In genomic region chr6:44512868-44513641, GRCh38 we compare ENCODE assay signal across 13 cellular contexts.
DNase-seq lines count a peak whose midpoint lies in the region; ATAC-seq, FAIRE-seq and TF ChIP-seq lines count a peak whose summit lies in the region.
"Had no signal": no experiment of that assay in that cellular context is flagged by ENCODE, and none has a peak within 500 bp of the region (broad histone marks: within the 10 kb centered on the region; RNA-seq: fewer than 3 reads in every experiment).

No MANE protein-coding gene starts in this region.

- no peak overlapping the region for H3K4me3 ChIP-seq in SK-N-SH (ENCODE audit: low read depth in 2 of 2, low read length in 1 of 2)
- no peak overlapping the region for H3K4me3 ChIP-seq in small intestine (ENCODE audit: low read depth in 1 of 2, low read length in 2 of 2)
- H3K4me3 ChIP-seq: tibial nerve had no signal

- no peaks in the 10 kb centered on the region for H3K9me3 ChIP-seq in SK-N-SH
- H3K9me3 ChIP-seq in small intestine (ENCODE audit: control insufficient read depth, low read depth), result no peaks in the 10 kb centered on the region

- no peaks in the 10 kb centered on the region for H3K27me3 ChIP-seq in SK-N-SH (ENCODE audit: insufficient read depth)
- H3K27me3 ChIP-seq in small intestine (ENCODE audit: control insufficient read depth in 2 of 2, insufficient read depth in 2 of 2, low read length in 2 of 2), result no peaks in the 10 kb centered on the region
- H3K27me3 ChIP-seq: tibial nerve had no signal

- H2AFZ ChIP-seq in SK-N-SH (ENCODE audit: low read depth), result no peak overlapping the region

- TF ChIP-seq EP300 in SK-N-SH (IDR thresholded peaks at IDR 0.05; ENCODE audit: borderline replicate concordance in 1 of 2, low read depth in 1 of 2, low read length in 1 of 2), result no peak

- POLR2A ChIA-PET in SK-N-SH (lab: Yijun Ruan, JAX), result no interaction called here

- 49% methylated on average over 4 of the region's 6 CpGs for WGBS in SK-N-SH (ENCODE audit: low lambda C conversion rate)
- WGBS in small intestine, 3 donors, result 68 to 72% (median 69%) methylated on average over 6 of the region's 6 CpGs

- H3K36me3 ChIP-seq in SK-N-SH (replicated peaks in 1 of 2; ENCODE audit: control insufficient read depth in 1 of 2, insufficient read depth in 2 of 2, low read length in 1 of 2) (no peaks in the 10 kb centered on the region), small intestine (ENCODE audit: control insufficient read depth in 2 of 2, insufficient read depth in 2 of 2, low read length in 2 of 2) (no peaks in the 10 kb centered on the region)
- H3K36me3 ChIP-seq: tibial nerve had no signal

- H3K4me1 ChIP-seq in SK-N-SH (ENCODE audit: control insufficient read depth in 1 of 2, insufficient read depth in 2 of 2, low read depth in 1 of 2, low read length in 1 of 2) (peaks cover 0 to 5% of the 10 kb centered on the region in 2 experiments; a peak in 1 of 4 replicates), small intestine (ENCODE audit: control insufficient read depth in 2 of 2, insufficient read depth in 1 of 2, low read depth in 1 of 2, low read length in 1 of 2) (no peaks in the 10 kb centered on the region)
- H3K4me1 ChIP-seq: tibial nerve had no signal

- H3F3A ChIP-seq in SK-N-SH (replicated peaks; ENCODE audit: insufficient read depth), result no peaks in the 10 kb centered on the region

- H3K27ac ChIP-seq in SK-N-SH (ENCODE audit: low read depth in 2 of 2, low read length in 1 of 2) (no peak overlapping the region), small intestine (ENCODE audit: low read depth in 1 of 2, low read length in 1 of 2) (no peak overlapping the region)
- H3K27ac ChIP-seq: tibial nerve had no signal

- DNase-seq in SK-N-SH (no peak), RKO (ENCODE audit: low spot score) (peak; percentile 58), fibroblast of peridontal ligament (ENCODE audit: extremely low read depth) (peak; percentile 36), small intestine (peak; percentile 10)
- DNase-seq in central memory CD4-positive, alpha-beta T cell, result no peak
- DNase-seq: activated CD4-positive, alpha-beta T cell treated with anti-CD3 and anti-CD28 coated beads, Interleukin-2, amount 50 U/mL, for 1 hour; NCI-H1694 had no signal

- H4K20me1 ChIP-seq in SK-N-SH (ENCODE audit: insufficient read depth), result no peaks in the 10 kb centered on the region

- no peaks in the 10 kb centered on the region for H3K9me2 ChIP-seq in SK-N-SH

- no peak for TF ChIP-seq RAD21 in SK-N-SH (IDR thresholded peaks at IDR 0.05; ENCODE audit: low read length)

- 0 out of 3 replicates have a peak, but pooled peaks have one; percentile 31 for ATAC-seq in SK-N-SH treated with all-trans-retinoic acid at 6 μM for 48 hours
- no peak for ATAC-seq in HG03045 (IDR thresholded peaks at IDR 0.05; ENCODE audit: unreplicated experiment)
- no peak for ATAC-seq in HG03025 (IDR thresholded peaks at IDR 0.05; ENCODE audit: low FRiP score, unreplicated experiment)

- no peak overlapping the region for H3K4me2 ChIP-seq in SK-N-SH

- no peak for FAIRE-seq in small intestine (lab: Jason Lieb, UNC)
- FAIRE-seq: endometrium, keratinocyte had no signal

- H3K79me2 ChIP-seq in SK-N-SH (ENCODE audit: insufficient read depth), result no peaks in the 10 kb centered on the region

- TF ChIP-seq CTCF in SK-N-SH (IDR thresholded peaks at IDR 0.05), result no peak

- H3K9ac ChIP-seq in SK-N-SH, result no peak overlapping the region

- CTCF ChIA-PET in SK-N-SH (lab: Yijun Ruan, JAX), result interaction anchor here (1.0 to 1.1 kb wide), 2 partner anchors 37 to 38 kb away, joined by 3 read pairs; no protein-coding TSS in a partner anchor

TF ChIP-seq in SK-N-SH treated with all-trans-retinoic acid at 6 μM for 48 hours, 23 proteins besides CTCF, POLR2A, EP300 and RAD21 (continues in another document):
- no peak for TF ChIP-seq ISL1 (CRISPR knock-in tag; IDR thresholded peaks at IDR 0.05)
- TF ChIP-seq ZFP30 (CRISPR knock-in tag; IDR thresholded peaks at IDR 0.05), result no peak
- TF ChIP-seq ESRRG (CRISPR knock-in tag; IDR thresholded peaks at IDR 0.05), result no peak
- no peak for TF ChIP-seq POU6F1 (CRISPR knock-in tag; IDR thresholded peaks at IDR 0.05; ENCODE audit: borderline replicate concordance, low read depth)
- TF ChIP-seq OSR1 (CRISPR knock-in tag; IDR thresholded peaks at IDR 0.05), result no peak
- no peak for TF ChIP-seq PATZ1 (CRISPR knock-in tag; IDR thresholded peaks at IDR 0.05; ENCODE audit: borderline replicate concordance)
- TF ChIP-seq ZFP3 (CRISPR knock-in tag; IDR thresholded peaks at IDR 0.05), result no peak
- no peak for TF ChIP-seq ARNTL (CRISPR knock-in tag; IDR thresholded peaks at IDR 0.05; ENCODE audit: borderline replicate concordance, low read depth)

TF ChIP-seq in SK-N-SH, 30 proteins besides CTCF, POLR2A, EP300 and RAD21:
- no peak for TF ChIP-seq REST (IDR thresholded peaks at IDR 0.05; ENCODE audit: low read depth, low read length)
- no peak for TF ChIP-seq SMC3 (IDR thresholded peaks at IDR 0.05; ENCODE audit: low read depth, low read length)
- no peak for TF ChIP-seq YY1 (IDR thresholded peaks at IDR 0.05; ENCODE audit: low read depth)
- no peak for TF ChIP-seq EZH2phosphoT487 (IDR thresholded peaks at IDR 0.05; ENCODE audit: borderline replicate concordance, low read depth)
- TF ChIP-seq FOSL2 (IDR thresholded peaks at IDR 0.05; ENCODE audit: borderline replicate concordance, low read depth), result no peak
- TF ChIP-seq RCOR1 (IDR thresholded peaks at IDR 0.05; ENCODE audit: low read length), result no peak
- TF ChIP-seq MXI1 (IDR thresholded peaks at IDR 0.05; ENCODE audit: low read depth, low read length), result no peak
- no peak for TF ChIP-seq PBX3 (IDR thresholded peaks at IDR 0.05)
- no peak for TF ChIP-seq IRF3 (IDR thresholded peaks at IDR 0.05; ENCODE audit: low read depth, low read length)
- no peak for TF ChIP-seq POLR2AphosphoS5 (IDR thresholded peaks at IDR 0.05; ENCODE audit: low read depth, low read length)
- TF ChIP-seq RFX5 (IDR thresholded peaks at IDR 0.05; ENCODE audit: low read length), result no peak
- TF ChIP-seq MEF2A (IDR thresholded peaks at IDR 0.05; ENCODE audit: borderline replicate concordance, low read depth), result no peak
- no peak for TF ChIP-seq NRF1 (IDR thresholded peaks at IDR 0.05; ENCODE audit: low read depth, low read length)
- TF ChIP-seq RXRA (IDR thresholded peaks at IDR 0.05; ENCODE audit: borderline replicate concordance, low read depth), result no peak
- no peak for TF ChIP-seq JUND (IDR thresholded peaks at IDR 0.05)
- no peak for TF ChIP-seq USF1 (IDR thresholded peaks at IDR 0.05; ENCODE audit: borderline replicate concordance, low read depth)

Comparison
In these comparisons a context has a peak if more than half of its experiments do, and no peak if none do; other contexts are left out.
1. DNase-seq: peak in RKO (single experiment), fibroblast of peridontal ligament (single experiment) and small intestine (single experiment); none in SK-N-SH (single experiment) and central memory CD4-positive, alpha-beta T cell (single experiment).